In the genomic region with DNA sequence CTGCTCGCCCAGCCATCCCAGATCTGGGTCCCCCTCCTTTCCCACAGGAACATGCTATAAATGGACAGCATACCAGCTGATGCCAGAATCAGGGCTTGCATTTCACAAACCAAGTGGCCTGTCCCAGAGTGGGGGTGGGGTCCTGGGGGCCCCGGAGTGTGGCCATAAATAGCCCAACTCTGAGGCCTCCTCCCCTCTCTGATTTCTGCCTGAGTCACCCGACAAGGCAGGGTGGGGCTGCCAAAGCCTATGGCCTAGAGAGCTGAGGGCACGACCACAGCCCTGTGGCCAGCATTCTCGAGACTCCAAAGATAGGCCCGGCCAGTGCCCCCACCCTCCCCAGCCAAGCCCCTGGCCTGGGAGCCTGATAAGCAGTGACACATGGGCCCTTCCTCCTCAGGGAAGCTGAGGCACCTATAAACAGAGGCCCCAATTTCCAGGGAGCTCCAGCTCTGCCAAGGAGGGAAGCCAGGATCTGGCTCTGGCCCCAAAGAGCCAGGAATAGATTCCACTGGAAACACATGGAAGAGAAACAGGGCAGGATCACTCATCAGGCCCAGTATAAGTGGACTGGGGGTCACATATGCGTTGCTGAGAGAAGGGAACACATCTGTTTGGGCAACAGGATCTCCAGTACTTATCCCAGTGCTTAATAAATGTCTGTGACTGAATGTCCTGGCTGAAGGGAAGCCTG, we compare ENCODE assay signal across 9 cellular contexts. TPM values are rescaled to one million over a fixed set of nuclear protein-coding genes. Genes with fewer than 3 reads are reported as not detected.
DNase-seq lines count a peak whose midpoint lies in the region; TF ChIP-seq lines count a peak whose summit lies in the region.
"Had no signal": no experiment of that assay in that cellular context is flagged by ENCODE, and none has a peak within 500 bp of the region (broad histone marks: within the 10 kb centered on the region; RNA-seq: fewer than 3 reads in every experiment).

No MANE protein-coding gene starts in this region.

- H3K27me3 ChIP-seq in breast epithelium, result no peaks in the 10 kb centered on the region
- no peaks in the 10 kb centered on the region for H3K27me3 ChIP-seq in duodenal mucosa (ENCODE audit: control insufficient read depth in 1 of 2, insufficient read depth in 2 of 2, low read length in 2 of 2)
- H3K27me3 ChIP-seq in muscle layer of colon (ENCODE audit: control insufficient read depth in 1 of 2, insufficient read depth in 2 of 2, low read length in 2 of 2), result no peaks in the 10 kb centered on the region

- TF ChIP-seq POLR2A in breast epithelium (IDR thresholded peaks at IDR 0.05), result no peak

- TF ChIP-seq CTCF in MCF 10A (IDR thresholded peaks at IDR 0.05; ENCODE audit: unreplicated experiment) (no peak), breast epithelium (IDR thresholded peaks at IDR 0.05) (no peak)

- intact Hi-C loops in MCF 10A (cut with micrococcal nuclease) (no loop called here), breast epithelium (cut with DNase I; ENCODE audit: low total_unique reads) (no loop called here)

- no peaks in the 10 kb centered on the region for H3K9me3 ChIP-seq in breast epithelium
- no peaks in the 10 kb centered on the region for H3K9me3 ChIP-seq in duodenal mucosa (ENCODE audit: control insufficient read depth in 1 of 2, low read length in 2 of 2)
- H3K9me3 ChIP-seq in muscle layer of colon (ENCODE audit: low read length), result no peaks in the 10 kb centered on the region

- H3K27ac ChIP-seq in breast epithelium, result peak overlapping the region in 1 of 2 donors; percentile 53
- H3K27ac ChIP-seq in duodenal mucosa (ENCODE audit: low read depth, low read length), result peak overlapping the region; percentile 14
- peak overlapping the region; percentile 55 for H3K27ac ChIP-seq in muscle layer of colon (ENCODE audit: low read depth, low read length)
- H3K27ac ChIP-seq: epithelial cell of prostate had no signal

- H3K4me1 Mint-ChIP-seq in MCF 10A (ENCODE audit: insufficient read depth, unreplicated experiment), result peaks cover 12% of the 10 kb centered on the region

- H3K9ac ChIP-seq in duodenal mucosa (ENCODE audit: low read depth in 1 of 2, low read length in 2 of 2) (peak overlapping the region in 1 of 2 donors; percentile 10), muscle layer of colon (ENCODE audit: low read length) (no peak overlapping the region)

- no peak overlapping the region for H3K4me3 Mint-ChIP-seq in MCF 10A (ENCODE audit: unreplicated experiment)

- H3K4me1 ChIP-seq in breast epithelium (no peaks in the 10 kb centered on the region), duodenal mucosa (ENCODE audit: control insufficient read depth in 1 of 2, insufficient read depth in 2 of 2, low read length in 2 of 2) (no peaks in the 10 kb centered on the region), muscle layer of colon (ENCODE audit: insufficient read depth, low read length) (peaks cover 14% of the 10 kb centered on the region)

- H3K27me3 Mint-ChIP-seq in MCF 10A (ENCODE audit: insufficient read depth, unreplicated experiment), result no peaks in the 10 kb centered on the region

- DNase-seq in MCF 10A (ENCODE audit: unreplicated experiment) (peak; percentile 26), breast epithelium (ENCODE audit: low spot score in 2 of 2) (no peak), NCI-H524 treated with DMSO at 0.1 percent for 48 hours (lab: John Stamatoyannopoulos, UW) (no peak), NOMO-1 treated with DMSO at 0.1 percent for 48 hours (lab: John Stamatoyannopoulos, UW; ENCODE audit: unreplicated experiment) (no peak), NCI-H2171 treated with DMSO at 0.1 percent for 48 hours (lab: John Stamatoyannopoulos, UW) (no peak)
- no peak for DNase-seq in stimulated activated CD4-positive, alpha-beta T cell treated with anti-CD3 and anti-CD28 coated beads, Interleukin-12 subunit alpha, Interleukin-12 subunit beta, amount 100 ng/mL, for 4 hours

- no TSS peak for BruUV-seq in MCF 10A (replicated peaks; lab: Mats Ljungman, UMichigan)

- peak overlapping the region; percentile 58 for H3K27ac Mint-ChIP-seq in MCF 10A (ENCODE audit: low read depth, unreplicated experiment)

- H3K36me3 ChIP-seq in breast epithelium (no peaks in the 10 kb centered on the region), duodenal mucosa (ENCODE audit: control insufficient read depth in 1 of 2, insufficient read depth in 2 of 2, low read length in 2 of 2) (no peaks in the 10 kb centered on the region), muscle layer of colon (ENCODE audit: insufficient read depth, low read length) (no peaks in the 10 kb centered on the region)

- POLR2A ChIA-PET in MCF 10A (lab: Yijun Ruan, JAX), result interaction anchor here (1.0 to 1.2 kb wide), 2 partner anchors 20 to 22 kb away, joined by 3 read pairs; a partner anchor contains a TSS

- no peak overlapping the region for H3K4me3 ChIP-seq in breast epithelium
- no peak overlapping the region for H3K4me3 ChIP-seq in duodenal mucosa (ENCODE audit: low read depth in 1 of 2, low read length in 2 of 2)
- no peak overlapping the region for H3K4me3 ChIP-seq in muscle layer of colon (ENCODE audit: low read depth in 1 of 2, low read length in 2 of 2)

- H3K9me3 Mint-ChIP-seq in MCF 10A (ENCODE audit: unreplicated experiment), result no peaks in the 10 kb centered on the region

- H3K36me3 Mint-ChIP-seq in MCF 10A (ENCODE audit: insufficient read depth, unreplicated experiment), result no peaks in the 10 kb centered on the region

- CTCF ChIA-PET in MCF 10A (lab: Yijun Ruan, JAX), result no interaction called here

RNA-seq across cellular contexts. Expression of a gene that starts 20.3 kb away (rescaled TPM):
- total RNA-seq in MCF 10A (2022) (1.4 and 2.0 TPM in 2 replicates), breast epithelium (100 to 1,000 TPM in 1 of 3 donors, 10 to 100 TPM in 2; 19.3 to 121 (median 21.1) TPM)

RNA-seq across cellular contexts. Expression of a gene that starts 22.0 kb away (rescaled TPM):
- total RNA-seq in MCF 10A (2022) (41.0 and 45.0 TPM in 2 replicates), breast epithelium (10 to 100 TPM; 21.8 to 32.4 (median 29.4) TPM)
